1 cellular context compared by ENCODE assay signal in genomic region chr2:47109680-47110079, GRCh38.
TF ChIP-seq lines count a peak whose summit lies in the region.

No MANE protein-coding gene starts in this region.

TF ChIP-seq in HepG2, 621 proteins besides CTCF, POLR2A, EP300 and RAD21 (continued from another document):
- TF ChIP-seq ZIK1 (CRISPR knock-in tag; IDR thresholded peaks at IDR 0.05; ENCODE audit: borderline replicate concordance, low read depth) (no peak), ZNF562 (CRISPR knock-in tag; IDR thresholded peaks at IDR 0.05; ENCODE audit: borderline replicate concordance) (no peak), ZNF740 (CRISPR knock-in tag; IDR thresholded peaks at IDR 0.05) (no peak), FOXO4 (CRISPR knock-in tag; conservative IDR thresholded peaks at IDR 0.05) (no peak), ZNF367 (CRISPR knock-in tag; IDR thresholded peaks at IDR 0.05; ENCODE audit: borderline replicate concordance) (no peak), FOSL2 (CRISPR knock-in tag; IDR thresholded peaks at IDR 0.05) (no peak), STAT5B (CRISPR knock-in tag; IDR thresholded peaks at IDR 0.05) (no peak)
